ENCODE assay signal across 10 cellular contexts in genomic region chr7:123824754-123825067, GRCh38. TPM values are rescaled to one million over a fixed set of nuclear protein-coding genes. Genes with fewer than 3 reads are reported as not detected.
A peak's percentile ranks its signal among the peaks of the same experiment; 100 is the strongest.
DNase-seq lines count a peak whose midpoint lies in the region; ATAC-seq, FAIRE-seq and TF ChIP-seq lines count a peak whose summit lies in the region.
"Had no signal": no experiment of that assay in that cellular context is flagged by ENCODE, and none has a peak within 500 bp of the region (broad histone marks: within the 10 kb centered on the region; RNA-seq: fewer than 3 reads in every experiment).

No MANE protein-coding gene starts in this region.

- H2AFZ ChIP-seq in osteoblast (ENCODE audit: low read length): no peak overlapping the region

- peak overlapping the region; percentile 62 to 74 for H3K4me3 Mint-ChIP-seq in activated T-cell treated with anti-CD3 and anti-CD28 coated beads, Interleukin-2, amount 50 U/mL, for 72 hours

- no peaks in the 10 kb centered on the region for H3K9me3 Mint-ChIP-seq in activated T-cell treated with anti-CD3 and anti-CD28 coated beads, Interleukin-2, amount 50 U/mL, for 72 hours

- FAIRE-seq in urothelium cell line (lab: Jason Lieb, UNC): no peak

- H3K27me3 Mint-ChIP-seq in activated T-cell treated with anti-CD3 and anti-CD28 coated beads, Interleukin-2, amount 50 U/mL, for 72 hours (ENCODE audit: low read depth): peaks cover 20% of the 10 kb centered on the region

- H3K27ac Mint-ChIP-seq in activated T-cell treated with anti-CD3 and anti-CD28 coated beads, Interleukin-2, amount 50 U/mL, for 72 hours: no peak overlapping the region

- ATAC-seq in activated T-cell treated with anti-CD3 and anti-CD28 coated beads, Interleukin-2, amount 50 U/mL, for 72 hours (replicated peaks in 1 of 2): peak; percentile 35 to 41
- peak; percentile 31 for ATAC-seq in HG03025 (IDR thresholded peaks at IDR 0.05; ENCODE audit: low FRiP score, unreplicated experiment)
- ATAC-seq in stimulated activated naive CD8-positive, alpha-beta T cell treated with anti-CD3 and anti-CD28 coated beads, Interleukin-15, Interleukin-2, amounts not matched to agents 100 U/mL and 50 U/mL, for 24 hours: peak; percentile 21

- no peak overlapping the region for H3K4me2 ChIP-seq in osteoblast (ENCODE audit: insufficient read depth, low read length)
- H3K4me2 ChIP-seq: BLaER1 treated with 17β-estradiol and CSF1 and Interleukin-3, amounts not matched to agents 10 nM and 100 nM had no signal

- no peak overlapping the region for H3K4me3 ChIP-seq in osteoblast (ENCODE audit: insufficient read depth, low read length)
- H3K4me3 ChIP-seq: BLaER1 treated with 17β-estradiol and CSF1 and Interleukin-3, amounts not matched to agents 10 nM and 100 nM had no signal

- H4K20me1 ChIP-seq in osteoblast (ENCODE audit: insufficient read depth, low read length): no peaks in the 10 kb centered on the region
- H4K20me1 ChIP-seq: BLaER1 treated with 17β-estradiol and CSF1 and Interleukin-3, amounts not matched to agents 10 nM and 100 nM had no signal

- H3K36me3 Mint-ChIP-seq in activated T-cell treated with anti-CD3 and anti-CD28 coated beads, Interleukin-2, amount 50 U/mL, for 72 hours (ENCODE audit: insufficient read depth in 2 of 2): no peaks in the 10 kb centered on the region

- H3K4me1 Mint-ChIP-seq in activated T-cell treated with anti-CD3 and anti-CD28 coated beads, Interleukin-2, amount 50 U/mL, for 72 hours (ENCODE audit: low read depth): peaks cover 25% of the 10 kb centered on the region

- H3K36me3 ChIP-seq in osteoblast (ENCODE audit: insufficient read depth, low read length): no peaks in the 10 kb centered on the region
- H3K36me3 ChIP-seq: BLaER1 treated with 17β-estradiol and CSF1 and Interleukin-3, amounts not matched to agents 10 nM and 100 nM had no signal

- H3K9me3 ChIP-seq in osteoblast (ENCODE audit: low read depth, low read length): no peaks in the 10 kb centered on the region
- H3K9me3 ChIP-seq: BLaER1 treated with 17β-estradiol and CSF1 and Interleukin-3, amounts not matched to agents 10 nM and 100 nM had no signal

- H3K4me1 ChIP-seq in osteoblast (ENCODE audit: insufficient read depth, low read length): no peaks in the 10 kb centered on the region
- H3K4me1 ChIP-seq: BLaER1 treated with 17β-estradiol and CSF1 and Interleukin-3, amounts not matched to agents 10 nM and 100 nM had no signal

- no peaks in the 10 kb centered on the region for H3K27me3 ChIP-seq in osteoblast (ENCODE audit: insufficient read depth, low read length)
- H3K27me3 ChIP-seq: BLaER1 treated with 17β-estradiol and CSF1 and Interleukin-3, amounts not matched to agents 10 nM and 100 nM had no signal

- no peaks in the 10 kb centered on the region for H3K79me2 ChIP-seq in osteoblast (ENCODE audit: insufficient read depth, low read length)

- no peak for DNase-seq in activated T-cell treated with anti-CD3 and anti-CD28 coated beads, Interleukin-2, amount 50 U/mL, for 72 hours
- DNase-seq in activated T-cell treated with anti-CD3 and anti-CD28 coated beads, Interleukin-2, amount 50 U/mL, for 48 hours: no peak
- DNase-seq in NCI-H69 (lab: John Stamatoyannopoulos, UW) (peak; percentile 88), urothelium cell line (ENCODE audit: low spot score) (no peak), osteoblast (ENCODE audit: insufficient read length, low spot score, missing footprints) (no peak), GF-D8 (lab: John Stamatoyannopoulos, UW) (no peak)
- no peak for DNase-seq in stimulated activated naive CD8-positive, alpha-beta T cell treated with anti-CD3 and anti-CD28 coated beads, Interleukin-15, Interleukin-2, amounts not matched to agents 100 U/mL and 50 U/mL, for 24 hours
- DNase-seq: SW 1271 had no signal

- no peak overlapping the region for H3K27ac ChIP-seq in osteoblast (ENCODE audit: low read depth, low read length)
- H3K27ac ChIP-seq: BLaER1 treated with 17β-estradiol and CSF1 and Interleukin-3, amounts not matched to agents 10 nM and 100 nM had no signal

- TF ChIP-seq CTCF in osteoblast (IDR thresholded peaks at IDR 0.05; ENCODE audit: extremely low read depth, low read depth, low read length): no peak

RNA-seq across cellular contexts. Expression of gene HYAL4, which starts 20.3 kb away (rescaled TPM):
- 1 to 10 TPM in 1 of 2 donors, under 1 TPM in 1; 0.48 to 1.8 TPM for total RNA-seq in activated T-cell treated with anti-CD3 and anti-CD28 coated beads, Interleukin-2, amount 50 U/mL, for 72 hours
- total RNA-seq in osteoblast: not detected in 2 replicates
